In the genomic region with DNA sequence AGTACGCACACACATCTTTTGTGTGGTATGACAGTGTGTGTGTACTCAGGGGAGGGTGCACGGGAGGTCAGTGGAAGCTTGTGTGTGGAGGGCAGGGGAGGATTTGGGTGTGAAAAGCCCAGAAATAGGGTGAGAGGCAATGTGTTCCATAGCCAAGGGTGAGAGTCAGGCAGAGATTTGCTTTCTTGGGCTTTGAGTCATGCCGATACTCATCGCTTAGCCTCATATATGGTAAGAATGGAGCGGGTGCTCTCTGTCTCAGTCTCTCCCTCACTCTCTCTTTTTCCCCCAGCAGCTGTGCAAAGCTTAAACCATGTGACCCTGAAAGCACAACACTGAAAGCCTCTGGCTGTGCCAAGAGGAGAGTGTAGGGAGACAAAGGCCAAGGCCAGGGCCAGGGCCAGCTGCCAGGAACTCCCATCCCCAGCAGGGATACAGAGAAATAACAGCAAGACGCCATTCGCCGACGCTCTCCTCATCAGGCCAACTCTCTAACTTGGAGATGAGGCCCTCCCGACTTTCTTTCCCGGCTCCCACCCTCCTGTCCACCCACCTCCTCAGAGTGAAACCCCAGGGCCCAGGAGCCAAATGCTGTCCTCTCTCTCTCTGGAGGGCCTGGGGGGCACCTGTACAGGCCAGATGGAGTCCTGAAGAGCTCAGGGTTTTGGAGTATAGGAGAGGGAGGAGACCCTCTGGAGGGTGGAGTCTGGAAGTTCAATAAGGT, we compare ENCODE assay signal across 11 cellular contexts. TPM values are rescaled to one million over a fixed set of nuclear protein-coding genes. Genes with fewer than 3 reads are reported as not detected.
A peak's percentile ranks its signal among the peaks of the same experiment; 100 is the strongest.
DNase-seq lines count a peak whose midpoint lies in the region; ATAC-seq and TF ChIP-seq lines count a peak whose summit lies in the region.
"Had no signal": no experiment of that assay in that cellular context is flagged by ENCODE, and none has a peak within 500 bp of the region (broad histone marks: within the 10 kb centered on the region; RNA-seq: fewer than 3 reads in every experiment).

No MANE protein-coding gene starts in this region.

- TF ChIP-seq CTCF in ascending aorta (IDR thresholded peaks at IDR 0.05) = no peak

- H3K36me3 ChIP-seq in ascending aorta (no peaks in the 10 kb centered on the region), skeletal muscle satellite cell (ENCODE audit: insufficient read depth, low read length) (no peaks in the 10 kb centered on the region)
- no peaks in the 10 kb centered on the region for H3K36me3 ChIP-seq in naive thymus-derived CD4-positive, alpha-beta T cell (ENCODE audit: control insufficient read depth in 2 of 3, insufficient read depth in 3 of 3, low read length in 3 of 3)

- POLR2A ChIA-PET in T-cell (lab: Charles Lee) = no interaction called here
- POLR2A ChIA-PET in naive thymus-derived CD4-positive, alpha-beta T cell (lab: Charles Lee) = no interaction called here

- H3K27me3 ChIP-seq in ascending aorta (no peaks in the 10 kb centered on the region), skeletal muscle satellite cell (ENCODE audit: control insufficient read depth, insufficient read depth, low read length) (no peaks in the 10 kb centered on the region)
- H3K27me3 ChIP-seq in naive thymus-derived CD4-positive, alpha-beta T cell (ENCODE audit: control insufficient read depth in 2 of 2, insufficient read depth in 2 of 2, low read length in 2 of 2) = no peaks in the 10 kb centered on the region

- no peaks in the 10 kb centered on the region for H3K9me3 Mint-ChIP-seq in T-cell
- H3K9me3 Mint-ChIP-seq in naive thymus-derived CD4-positive, alpha-beta T cell = peaks cover 0 to 4% (median 0%) of the 10 kb centered on the region in 11 donors

- peaks cover 0 to 10% of the 10 kb centered on the region in 2 donors for H3K27me3 Mint-ChIP-seq in T-cell
- H3K27me3 Mint-ChIP-seq in naive thymus-derived CD4-positive, alpha-beta T cell = peaks cover 0 to 10% (median 4%) of the 10 kb centered on the region in 5 donors

- DNase-seq in NCI-H1105 treated with DMSO at 0.1 percent for 48 hours (lab: John Stamatoyannopoulos, UW) (peak; percentile 92), ascending aorta (ENCODE audit: low spot score in 2 of 2) (peak in 1 of 2 donors; percentile 72), hippocampal formation (lab: John Stamatoyannopoulos, UW) (peak; percentile 91 to 96), NCI-H128 (lab: John Stamatoyannopoulos, UW; ENCODE audit: unreplicated experiment) (no peak), T-cell (no peak), activated T-cell treated with anti-CD3 and anti-CD28 coated beads for 4 hours (no peak)
- no peak for DNase-seq in naive thymus-derived CD4-positive, alpha-beta T cell
- DNase-seq: activated CD8-positive, alpha-beta memory T cell treated with anti-CD3 and anti-CD28 coated beads for 24 hours; dermis blood vessel endothelial cell; EL had no signal

- no peak overlapping the region for H3K27ac Mint-ChIP-seq in T-cell
- no peak overlapping the region for H3K27ac Mint-ChIP-seq in naive thymus-derived CD4-positive, alpha-beta T cell

- no peak overlapping the region for H3K9ac ChIP-seq in skeletal muscle satellite cell (ENCODE audit: low read depth, low read length)

- peak overlapping the region; percentile 72 to 78 for H3K27ac ChIP-seq in ascending aorta
- H3K27ac ChIP-seq in naive thymus-derived CD4-positive, alpha-beta T cell (ENCODE audit: low read depth, low read length) = no peak overlapping the region

- H3K9me3 ChIP-seq in ascending aorta (no peaks in the 10 kb centered on the region), skeletal muscle satellite cell (replicated peaks; ENCODE audit: low read length) (no peaks in the 10 kb centered on the region)
- H3K9me3 ChIP-seq in naive thymus-derived CD4-positive, alpha-beta T cell (ENCODE audit: control insufficient read depth in 2 of 3, low read length in 3 of 3) = no peaks in the 10 kb centered on the region

- H3K4me1 ChIP-seq in ascending aorta (peaks cover 3 to 12% of the 10 kb centered on the region in 2 donors), skeletal muscle satellite cell (ENCODE audit: control insufficient read depth, insufficient read depth, low read length) (peaks cover 19% of the 10 kb centered on the region)
- H3K4me1 ChIP-seq in naive thymus-derived CD4-positive, alpha-beta T cell (ENCODE audit: control insufficient read depth in 2 of 2, insufficient read depth in 2 of 2, low read length in 2 of 2) = no peaks in the 10 kb centered on the region

- intact Hi-C loops in ascending aorta (cut with DNase I) = no loop called here
- intact Hi-C loops in naive thymus-derived CD4-positive, alpha-beta T cell (cut with micrococcal nuclease) = no loop called here

- CTCF ChIA-PET in T-cell (lab: Charles Lee) = no interaction called here
- CTCF ChIA-PET in naive thymus-derived CD4-positive, alpha-beta T cell (lab: Charles Lee) = no interaction called here

- H3K36me3 Mint-ChIP-seq in T-cell = no peaks in the 10 kb centered on the region
- no peaks in the 10 kb centered on the region for H3K36me3 Mint-ChIP-seq in naive thymus-derived CD4-positive, alpha-beta T cell

- peak overlapping the region; percentile 37 for H3K4me2 ChIP-seq in skeletal muscle satellite cell (ENCODE audit: low read length)

- no peak for ATAC-seq in T-cell (replicated peaks in 1 of 4)
- no peak for ATAC-seq in naive thymus-derived CD4-positive, alpha-beta T cell

- no peaks in the 10 kb centered on the region for H3K4me1 Mint-ChIP-seq in T-cell
- peaks cover 0 to 4% (median 0%) of the 10 kb centered on the region in 7 donors for H3K4me1 Mint-ChIP-seq in naive thymus-derived CD4-positive, alpha-beta T cell

- H3K4me3 ChIP-seq in ascending aorta (no peak overlapping the region), skeletal muscle satellite cell (ENCODE audit: low read length) (no peak overlapping the region)
- H3K4me3 ChIP-seq in naive thymus-derived CD4-positive, alpha-beta T cell (ENCODE audit: low read length) = no peak overlapping the region

- H3K4me3 Mint-ChIP-seq in T-cell = no peak overlapping the region
- no peak overlapping the region for H3K4me3 Mint-ChIP-seq in naive thymus-derived CD4-positive, alpha-beta T cell

RNA-seq across cellular contexts. Expression of gene MICAL3, which starts 20.3 kb away (rescaled TPM):
- 36.9 TPM for total RNA-seq in ascending aorta
- total RNA-seq in skeletal muscle satellite cell (2012; rRNA removed) = 22.3 and 25.1 TPM in 2 replicates
- 10 to 100 TPM; 19.1 to 37.5 (median 22.3) TPM for total RNA-seq in T-cell
- total RNA-seq in naive thymus-derived CD4-positive, alpha-beta T cell = 10 to 100 TPM; 10.0 to 43.9 (median 17.1) TPM
- polyA plus RNA-seq in naive thymus-derived CD4-positive, alpha-beta T cell = under 1 TPM; 0.28 to 0.68 TPM

RNA-seq across cellular contexts. Expression of gene PEX26, which starts 33.1 kb away (rescaled TPM):
- total RNA-seq in ascending aorta (38.1 TPM), T-cell (10 to 100 TPM; 30.2 to 42.7 (median 39.8) TPM)
- 23.6 and 24.6 TPM in 2 replicates for total RNA-seq in skeletal muscle satellite cell (2012; rRNA removed)
- 10 to 100 TPM; 30.1 to 42.8 (median 35.5) TPM for total RNA-seq in naive thymus-derived CD4-positive, alpha-beta T cell
- 1 to 10 TPM; 3.8 to 4.1 TPM for polyA plus RNA-seq in naive thymus-derived CD4-positive, alpha-beta T cell

Comparison
In these comparisons a context has a peak if more than half of its experiments do, and no peak if none do; other contexts are left out.
1. DNase-seq: peak in NCI-H1105 treated with DMSO at 0.1 percent for 48 hours (single experiment) and hippocampal formation (2 of 2); none in NCI-H128 (single experiment), T-cell (0 of 34), naive thymus-derived CD4-positive, alpha-beta T cell (0 of 9) and activated T-cell treated with anti-CD3 and anti-CD28 coated beads for 4 hours (single experiment).